8 cellular contexts compared by ENCODE assay signal in genomic region chr14:92121670-92122350, GRCh38. TPM values are rescaled to one million over a fixed set of nuclear protein-coding genes. Genes with fewer than 3 reads are reported as not detected.
DNase-seq lines count a peak whose midpoint lies in the region; ATAC-seq and TF ChIP-seq lines count a peak whose summit lies in the region.

TSS of gene CPSF2 (plus strand) at chr14:92121969. CDS start at chr14:92130985, 9,016 bp downstream.
TSS of gene NDUFB1 (minus strand) at chr14:92121706. CDS start at chr14:92117637, 4,069 bp downstream.

- H3K9ac ChIP-seq in ES-I3 (ENCODE audit: low read depth, low read length), result peak within 1 kb of the TSS; percentile 99
- H3K9ac ChIP-seq in neuronal stem cell (ENCODE audit: low read depth, low read length, poor library complexity), result peak within 1 kb of the TSS; percentile 95

- no peak within 1 kb of the TSS for H4K8ac ChIP-seq in neuronal stem cell (ENCODE audit: low read depth, low read length)

- no peak within 1 kb of the TSS for H2BK12ac ChIP-seq in neuronal stem cell (ENCODE audit: low read length)

- peak within 1 kb of the TSS; percentile 58 for H2AK5ac ChIP-seq in neuronal stem cell (ENCODE audit: low read depth, low read length)

- peak within 1 kb of the TSS; percentile 68 for H3K4me2 ChIP-seq in neuronal stem cell (ENCODE audit: insufficient read depth, low read length, poor library complexity, severe bottlenecking)

- H2BK120ac ChIP-seq in neuronal stem cell (ENCODE audit: low read depth, low read length), result no peak within 1 kb of the TSS

- TF ChIP-seq CTCF in LNCaP clone FGC (IDR thresholded peaks at IDR 0.05; ENCODE audit: control insufficient read depth, extremely low read depth, insufficient read depth) (no peak), foreskin keratinocyte (conservative IDR thresholded peaks at IDR 0.05) (peak; percentile 6)

- DNase-seq in H4 (ENCODE audit: low spot score) (peak; percentile 55), LNCaP clone FGC (ENCODE audit: low read depth) (no peak), SJSA1 (ENCODE audit: low read depth in 1 of 2, low spot score in 2 of 2) (peak; percentile 81 to 94), foreskin keratinocyte (peak; percentile 58 to 81), neuronal stem cell (ENCODE audit: low spot score) (peak; percentile 83), substantia nigra (lab: John Stamatoyannopoulos, UW) (peak; percentile 48 to 98 (median 84))
- DNase-seq in activated naive CD4-positive, alpha-beta T cell (lab: John Stamatoyannopoulos, UW), result peak; percentile 63 to 82 (median 74)

- H2AFZ ChIP-seq in neuronal stem cell (ENCODE audit: low read length), result peak within 1 kb of the TSS; percentile 97

- peaks cover 4% of the 10 kb centered on the region; the same call in 1 of the 2 replicates for H3K4me1 ChIP-seq in ES-I3 (ENCODE audit: insufficient read depth, low read length)
- peaks cover 8% of the 10 kb centered on the region for H3K4me1 ChIP-seq in SJSA1 (replicated peaks)
- no peaks in the 10 kb centered on the region for H3K4me1 ChIP-seq in foreskin keratinocyte
- peaks cover 2% of the 10 kb centered on the region in 2 donors for H3K4me1 ChIP-seq in neuronal stem cell (ENCODE audit: control insufficient read depth in 2 of 2, insufficient read depth in 1 of 2, low read depth in 1 of 2, low read length in 2 of 2)

- peaks cover 4% of the 10 kb centered on the region for H3K79me1 ChIP-seq in neuronal stem cell (ENCODE audit: low read depth, low read length)

- H4K91ac ChIP-seq in neuronal stem cell (ENCODE audit: low read depth, low read length, poor library complexity), result no peak within 1 kb of the TSS

- peak; percentile 86 for ATAC-seq in foreskin keratinocyte

- WGBS in neuronal stem cell (ENCODE audit: extremely low coverage in 2 of 2, insufficient read length in 2 of 2, insufficient replicate concordance in 1 of 2), 2 donors, result no CpG with 5 or more reads among the region's 55 CpGs

- H3K27me3 ChIP-seq in SJSA1 (replicated peaks) (no peaks in the 10 kb centered on the region), foreskin keratinocyte (no peaks in the 10 kb centered on the region), neuronal stem cell (ENCODE audit: control insufficient read depth in 3 of 3, insufficient read depth in 3 of 3, low read depth in 1 of 3, low read length in 3 of 3) (no peaks in the 10 kb centered on the region)

- no peaks in the 10 kb centered on the region for H3K9me3 ChIP-seq in ES-I3 (ENCODE audit: control insufficient read depth, insufficient read depth, low read length)
- no peaks in the 10 kb centered on the region for H3K9me3 ChIP-seq in SJSA1 (replicated peaks)
- no peaks in the 10 kb centered on the region for H3K9me3 ChIP-seq in neuronal stem cell (replicated peaks in 1 of 2; ENCODE audit: control insufficient read depth in 2 of 2, insufficient read depth in 1 of 2, low read depth in 1 of 2, low read length in 2 of 2)

- peak within 1 kb of the TSS; percentile 33 for H2BK15ac ChIP-seq in neuronal stem cell (ENCODE audit: low read length)

- peak within 1 kb of the TSS; percentile 40 for H2BK5ac ChIP-seq in neuronal stem cell (ENCODE audit: low read length)

- H3K4me3 ChIP-seq in LNCaP clone FGC (ENCODE audit: low read depth, low read length) (peak within 1 kb of the TSS; percentile 81), SJSA1 (peak within 1 kb of the TSS; percentile 79), neuronal stem cell (ENCODE audit: low read length in 2 of 2) (peak within 1 kb of the TSS; percentile 86 to 88)

- H3K27ac ChIP-seq in SJSA1 (peak within 1 kb of the TSS; percentile 91), foreskin keratinocyte (peak within 1 kb of the TSS; percentile 94), neuronal stem cell (replicated peaks; ENCODE audit: low read length) (peak within 1 kb of the TSS; percentile 83), substantia nigra (ENCODE audit: low read depth, low read length, poor library complexity, severe bottlenecking) (peak within 1 kb of the TSS; percentile 90)

- H3K4ac ChIP-seq in neuronal stem cell (ENCODE audit: low read length), result no peak within 1 kb of the TSS

- peak within 1 kb of the TSS; percentile 89 for H3K14ac ChIP-seq in neuronal stem cell (ENCODE audit: low read length)

- peaks cover under 1% of the 10 kb centered on the region; the same call in 1 of the 2 replicates for H3K36me3 ChIP-seq in ES-I3 (ENCODE audit: insufficient read depth, low read length)
- peaks cover 60% of the 10 kb centered on the region for H3K36me3 ChIP-seq in SJSA1
- H3K36me3 ChIP-seq in neuronal stem cell (replicated peaks in 1 of 2; ENCODE audit: control insufficient read depth in 2 of 2, insufficient read depth in 2 of 2, low read length in 2 of 2), result peaks cover 4 to 68% of the 10 kb centered on the region in 2 donors

- H3K18ac ChIP-seq in neuronal stem cell (ENCODE audit: low read length), result peak within 1 kb of the TSS; percentile 97

- H3K23ac ChIP-seq in neuronal stem cell (ENCODE audit: low read depth, low read length, poor library complexity), result peak within 1 kb of the TSS; percentile 5

RNA-seq across cellular contexts. Expression of gene CPSF2, which starts in this region (rescaled TPM):
- 94.5 and 97.7 TPM in 2 replicates for total RNA-seq in H4 (2014; rRNA removed; shearing (Covaris generic))
- 14.6 and 55.6 TPM in 2 replicates for total RNA-seq in SJSA1 (2014; rRNA removed; shearing (Covaris generic))
- 63.8 and 66.0 TPM in 2 replicates for total RNA-seq in foreskin keratinocyte
- 18.9 and 25.1 TPM in 2 replicates for polyA plus RNA-seq in foreskin keratinocyte
- 34.7 TPM for polyA plus RNA-seq in neuronal stem cell (2013, experiment 1 of 2)
- 36.6 TPM for polyA plus RNA-seq in neuronal stem cell (2013, experiment 2 of 2)

RNA-seq across cellular contexts. Expression of gene NDUFB1, which starts in this region (rescaled TPM):
- 520 and 847 TPM in 2 replicates for total RNA-seq in H4 (2014; rRNA removed; shearing (Covaris generic))
- 211 and 212 TPM in 2 replicates for total RNA-seq in SJSA1 (2014; rRNA removed; shearing (Covaris generic))
- 209 and 234 TPM in 2 replicates for total RNA-seq in foreskin keratinocyte
- polyA plus RNA-seq in foreskin keratinocyte, result 335 and 337 TPM in 2 replicates
- polyA plus RNA-seq in neuronal stem cell (2013, experiment 1 of 2), result 547 TPM
- 534 TPM for polyA plus RNA-seq in neuronal stem cell (2013, experiment 2 of 2)
